24 cellular contexts compared by ENCODE assay signal in the genomic region with DNA sequence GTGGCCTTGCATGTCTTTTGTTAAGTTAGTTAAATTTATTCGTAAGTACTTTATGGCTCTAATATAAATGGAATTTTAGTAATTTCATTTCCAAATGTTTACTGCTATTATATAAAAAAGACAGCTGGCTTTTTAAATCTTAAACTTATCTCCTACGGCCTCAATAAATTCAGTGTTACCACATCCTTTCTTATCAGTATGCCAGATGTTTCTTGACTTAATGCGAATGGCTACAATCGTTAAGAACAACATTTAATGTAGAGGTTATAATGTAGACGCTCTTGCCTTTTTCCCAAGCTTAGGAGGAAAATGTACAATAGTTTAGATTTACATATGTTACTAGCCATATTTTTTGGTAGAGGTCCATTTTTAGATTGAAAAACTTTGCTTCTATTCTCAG.
"Had no signal": no experiment of that assay in that cellular context is flagged by ENCODE, and none has a peak within 500 bp of the region (broad histone marks: within the 10 kb centered on the region; RNA-seq: fewer than 3 reads in every experiment).

No MANE protein-coding gene starts in this region.

- H3K4me1 Mint-ChIP-seq: activated CD4-positive, alpha-beta memory T cell treated with anti-CD3 and anti-CD28 coated beads, Interleukin-2, amount 10 ng/mL, durations not matched to agents 7 days and 5 days; activated CD4-positive, alpha-beta T cell treated with anti-CD3 and anti-CD28 coated beads for 36 hours; activated naive CD4-positive, alpha-beta T cell treated with anti-CD3 and anti-CD28 coated beads, Interleukin-2, amount 10 ng/mL, durations not matched to agents 7 days and 5 days; activated naive CD8-positive, alpha-beta T cell treated with anti-CD3 and anti-CD28 coated beads, Interleukin-2, amount 10 ng/mL, durations not matched to agents 7 days and 5 days had no signal

- H3K36me3 Mint-ChIP-seq: activated naive CD4-positive, alpha-beta T cell treated with anti-CD3 and anti-CD28 coated beads, Interleukin-2, amount 10 ng/mL, durations not matched to agents 7 days and 5 days; activated naive CD8-positive, alpha-beta T cell treated with anti-CD3 and anti-CD28 coated beads, Interleukin-2, amount 10 ng/mL, durations not matched to agents 7 days and 5 days had no signal

- H3K27ac ChIP-seq: brain microvascular endothelial cell, SJSA1, VCaP had no signal

- H3K4me3 ChIP-seq: SJSA1 had no signal

- H3K36me3 ChIP-seq: brain microvascular endothelial cell, SJSA1 had no signal

- DNase-seq: activated CD4-positive, alpha-beta memory T cell treated with anti-CD3 and anti-CD28 coated beads, Interleukin-2, amount 10 ng/mL, durations not matched to agents 7 days and 5 days; activated CD4-positive, alpha-beta T cell treated with anti-CD3 and anti-CD28 coated beads for 36 hours; activated CD4-positive, alpha-beta T cell treated with anti-CD3 and anti-CD28 coated beads, Interleukin-2, amount 50 U/mL, for 1 hour; activated gamma-delta T cell treated with Interleukin-2 at 50 U/mL for 16 hours; activated naive CD4-positive, alpha-beta T cell treated with anti-CD3 and anti-CD28 coated beads, Interleukin-2, amount 10 ng/mL, durations not matched to agents 7 days and 5 days; activated naive CD8-positive, alpha-beta T cell treated with anti-CD3 and anti-CD28 coated beads, Interleukin-2, amount 10 ng/mL, durations not matched to agents 7 days and 5 days; activated T-cell treated with anti-CD3 and anti-CD28 coated beads, Interleukin-2, amount 50 U/mL, for 72 hours; amniotic stem cell; brain microvascular endothelial cell; cerebellar nuclear complex; MM.1S; NCI-H1105; NCI-H1436; NCI-H1694 treated with DMSO at 0.1 percent for 48 hours; NCI-H2029 treated with DMSO at 0.1 percent for 48 hours; NCI-H345; NCI-H510A; NCI-H526 treated with DMSO at 0.1 percent for 48 hours; PC-3; SHP77 had no signal

- H3K27ac Mint-ChIP-seq: activated CD4-positive, alpha-beta memory T cell treated with anti-CD3 and anti-CD28 coated beads, Interleukin-2, amount 10 ng/mL, durations not matched to agents 7 days and 5 days; activated CD4-positive, alpha-beta T cell treated with anti-CD3 and anti-CD28 coated beads for 36 hours; activated naive CD4-positive, alpha-beta T cell treated with anti-CD3 and anti-CD28 coated beads, Interleukin-2, amount 10 ng/mL, durations not matched to agents 7 days and 5 days; activated naive CD8-positive, alpha-beta T cell treated with anti-CD3 and anti-CD28 coated beads, Interleukin-2, amount 10 ng/mL, durations not matched to agents 7 days and 5 days; activated T-cell treated with anti-CD3 and anti-CD28 coated beads, Interleukin-2, amount 50 U/mL, for 72 hours; activated T-helper 2 cell treated with anti-CD3 and anti-CD28 coated beads, Interferon-gamma antibody, Interleukin-2, Interleukin-4, amounts not matched to agents 10 μg/mL and 5 μg/mL and 100 μg/mL, durations not matched to agents 14 hours and 24 hours and 36 hours; T-helper 1 cell treated with Interleukin-12 subunit alpha and Interleukin-12 subunit beta and Interleukin-4 antibody, amounts not matched to agents 30 μg/mL and 1 μg/mL, for 36 hours had no signal

- H3K9me3 ChIP-seq: SJSA1 had no signal

- ATAC-seq: activated CD4-positive, alpha-beta T cell treated with anti-CD3 and anti-CD28 coated beads for 36 hours; activated T-cell treated with anti-CD3 and anti-CD28 coated beads, Interleukin-2, amount 50 U/mL, for 72 hours; PC-3 had no signal

- H3K4me1 ChIP-seq: SJSA1 had no signal

- H3K9me3 Mint-ChIP-seq: activated CD4-positive, alpha-beta memory T cell treated with anti-CD3 and anti-CD28 coated beads, Interleukin-2, amount 10 ng/mL, durations not matched to agents 7 days and 5 days; activated naive CD8-positive, alpha-beta T cell treated with anti-CD3 and anti-CD28 coated beads, Interleukin-2, amount 10 ng/mL, durations not matched to agents 7 days and 5 days; activated T-cell treated with anti-CD3 and anti-CD28 coated beads, Interleukin-2, amount 50 U/mL, for 72 hours; T-helper 1 cell treated with Interleukin-12 subunit alpha and Interleukin-12 subunit beta and Interleukin-4 antibody, amounts not matched to agents 30 μg/mL and 1 μg/mL, for 36 hours had no signal

- H3K27me3 Mint-ChIP-seq: activated CD4-positive, alpha-beta memory T cell treated with anti-CD3 and anti-CD28 coated beads, Interleukin-2, amount 10 ng/mL, durations not matched to agents 7 days and 5 days; activated CD4-positive, alpha-beta T cell treated with anti-CD3 and anti-CD28 coated beads for 36 hours; activated naive CD4-positive, alpha-beta T cell treated with anti-CD3 and anti-CD28 coated beads, Interleukin-2, amount 10 ng/mL, durations not matched to agents 7 days and 5 days; activated naive CD8-positive, alpha-beta T cell treated with anti-CD3 and anti-CD28 coated beads, Interleukin-2, amount 10 ng/mL, durations not matched to agents 7 days and 5 days had no signal

- H3K4me3 Mint-ChIP-seq: activated CD4-positive, alpha-beta memory T cell treated with anti-CD3 and anti-CD28 coated beads, Interleukin-2, amount 10 ng/mL, durations not matched to agents 7 days and 5 days; activated CD4-positive, alpha-beta T cell treated with anti-CD3 and anti-CD28 coated beads for 36 hours; activated naive CD4-positive, alpha-beta T cell treated with anti-CD3 and anti-CD28 coated beads, Interleukin-2, amount 10 ng/mL, durations not matched to agents 7 days and 5 days; activated naive CD8-positive, alpha-beta T cell treated with anti-CD3 and anti-CD28 coated beads, Interleukin-2, amount 10 ng/mL, durations not matched to agents 7 days and 5 days; activated T-cell treated with anti-CD3 and anti-CD28 coated beads, Interleukin-2, amount 50 U/mL, for 72 hours; T-helper 1 cell treated with Interleukin-12 subunit alpha and Interleukin-12 subunit beta and Interleukin-4 antibody, amounts not matched to agents 30 μg/mL and 1 μg/mL, for 36 hours had no signal

- H3K27me3 ChIP-seq: brain microvascular endothelial cell had no signal
